ENCODE assay signal across 18 cellular contexts in genomic region chr3:45608296-45608695, GRCh38. TPM values are rescaled to one million over a fixed set of nuclear protein-coding genes. Genes with fewer than 3 reads are reported as not detected.
DNase-seq lines count a peak whose midpoint lies in the region; ATAC-seq and TF ChIP-seq lines count a peak whose summit lies in the region.
"Had no signal": no experiment of that assay in that cellular context is flagged by ENCODE, and none has a peak within 500 bp of the region (broad histone marks: within the 10 kb centered on the region; RNA-seq: fewer than 3 reads in every experiment).

No MANE protein-coding gene starts in this region.

- intact Hi-C loops in natural killer cell (cut with micrococcal nuclease) = no loop called here
- intact Hi-C loops in esophagus squamous epithelium (cut with DNase I) = no loop called here
- intact Hi-C loops in sciatic nerve (cut with DNase I) = no loop called here

- WGBS in esophagus squamous epithelium, 2 donors = 88 to 95% methylated on average over 10 of the region's 10 CpGs

- H3K4me3 ChIP-seq in esophagus squamous epithelium = no peak overlapping the region
- H3K4me3 ChIP-seq in rectal smooth muscle tissue (ENCODE audit: low read length) = no peak overlapping the region
- H3K4me3 ChIP-seq: right lobe of liver had no signal

- no peak for ATAC-seq in natural killer cell
- no peak for ATAC-seq in natural killer cell treated with Interleukin-12 subunit alpha and Interleukin-12 subunit beta and Interleukin-15 and Interleukin-18, amount 100 ng/mL, for 72 hours
- ATAC-seq in sciatic nerve = no peak
- no peak for ATAC-seq in HG02642 (IDR thresholded peaks at IDR 0.05; ENCODE audit: poor library complexity, unreplicated experiment)
- ATAC-seq: T-helper 17 cell had no signal

- TF ChIP-seq CTCF in natural killer cell (IDR thresholded peaks at IDR 0.05) (no peak), esophagus squamous epithelium (IDR thresholded peaks at IDR 0.05) (no peak)

- H3K27ac ChIP-seq in esophagus squamous epithelium (peak overlapping the region in 3 of 4 donors; percentile 51 to 74 (median 59)), rectal smooth muscle tissue (ENCODE audit: low read depth, low read length) (peak overlapping the region; percentile 38)
- H3K27ac ChIP-seq: foreskin keratinocyte had no signal

- TF ChIP-seq POLR2A in esophagus squamous epithelium (IDR thresholded peaks at IDR 0.05) = no peak

- H3K27ac Mint-ChIP-seq in natural killer cell = peak overlapping the region; percentile 45 to 57
- H3K27ac Mint-ChIP-seq in natural killer cell treated with Interleukin-12 subunit alpha and Interleukin-12 subunit beta and Interleukin-15 and Interleukin-18, amount 100 ng/mL, for 72 hours = peak overlapping the region in 1 of 2 donors; percentile 54
- H3K27ac Mint-ChIP-seq: T-helper 17 cell had no signal

- H3K36me3 Mint-ChIP-seq in natural killer cell = no peaks in the 10 kb centered on the region
- peaks cover 6% of the 10 kb centered on the region for H3K36me3 Mint-ChIP-seq in natural killer cell treated with Interleukin-12 subunit alpha and Interleukin-12 subunit beta and Interleukin-15 and Interleukin-18, amount 100 ng/mL, for 72 hours

- no peak overlapping the region for H3K4me3 Mint-ChIP-seq in natural killer cell
- H3K4me3 Mint-ChIP-seq in natural killer cell treated with Interleukin-12 subunit alpha and Interleukin-12 subunit beta and Interleukin-15 and Interleukin-18, amount 100 ng/mL, for 72 hours = no peak overlapping the region
- H3K4me3 Mint-ChIP-seq: T-helper 17 cell had no signal

- H3K9ac ChIP-seq in rectal smooth muscle tissue (ENCODE audit: low read length) = no peak overlapping the region

- H3K4me1 ChIP-seq in esophagus squamous epithelium = peaks cover 17 to 83% (median 36%) of the 10 kb centered on the region in 3 donors
- peaks cover 31% of the 10 kb centered on the region for H3K4me1 ChIP-seq in rectal smooth muscle tissue (ENCODE audit: control insufficient read depth, insufficient read depth, low read length)

- H3K36me3 ChIP-seq in esophagus squamous epithelium (peaks cover 0 to 29% (median 0%) of the 10 kb centered on the region in 3 donors), rectal smooth muscle tissue (ENCODE audit: control insufficient read depth, insufficient read depth, low read length) (peaks cover 5% of the 10 kb centered on the region)

- H3K9me3 ChIP-seq in esophagus squamous epithelium = no peaks in the 10 kb centered on the region
- H3K9me3 ChIP-seq: right lobe of liver had no signal

- H3K9me3 Mint-ChIP-seq in natural killer cell = no peaks in the 10 kb centered on the region
- H3K9me3 Mint-ChIP-seq in natural killer cell treated with Interleukin-12 subunit alpha and Interleukin-12 subunit beta and Interleukin-15 and Interleukin-18, amount 100 ng/mL, for 72 hours = no peaks in the 10 kb centered on the region

- H3K4me1 Mint-ChIP-seq in natural killer cell = peaks cover 66 to 68% of the 10 kb centered on the region in 2 donors
- peaks cover 43 to 51% of the 10 kb centered on the region in 2 donors for H3K4me1 Mint-ChIP-seq in natural killer cell treated with Interleukin-12 subunit alpha and Interleukin-12 subunit beta and Interleukin-15 and Interleukin-18, amount 100 ng/mL, for 72 hours (ENCODE audit: low read depth in 2 of 2)

- DNase-seq in natural killer cell = no peak
- no peak for DNase-seq in natural killer cell treated with Interleukin-12 subunit alpha and Interleukin-12 subunit beta and Interleukin-15 and Interleukin-18, amount 100 ng/mL, for 72 hours (ENCODE audit: low spot score)
- no peak for DNase-seq in esophagus squamous epithelium (lab: John Stamatoyannopoulos, UW)
- DNase-seq in DMS153 (lab: John Stamatoyannopoulos, UW) = no peak
- DNase-seq in sciatic nerve (ENCODE audit: low spot score) = no peak
- DNase-seq in DMS 273 (lab: John Stamatoyannopoulos, UW; ENCODE audit: unreplicated experiment) = no peak
- DNase-seq: anterior cingulate cortex; DMS53; effector CD4-positive, alpha-beta T cell; H7; NCI-H1436; NCI-H510A; OCI-M1; right lobe of liver; T-helper 17 cell had no signal

- H3K27me3 ChIP-seq in esophagus squamous epithelium (no peaks in the 10 kb centered on the region), rectal smooth muscle tissue (ENCODE audit: control insufficient read depth, insufficient read depth, low read length) (no peaks in the 10 kb centered on the region)
- H3K27me3 ChIP-seq: foreskin keratinocyte, right lobe of liver had no signal

- no peaks in the 10 kb centered on the region for H3K27me3 Mint-ChIP-seq in natural killer cell (ENCODE audit: low read depth in 2 of 2)
- H3K27me3 Mint-ChIP-seq in natural killer cell treated with Interleukin-12 subunit alpha and Interleukin-12 subunit beta and Interleukin-15 and Interleukin-18, amount 100 ng/mL, for 72 hours = no peaks in the 10 kb centered on the region
- H3K27me3 Mint-ChIP-seq: T-helper 17 cell had no signal

RNA-seq across cellular contexts. Expression of gene LIMD1, which starts 13.7 kb away (rescaled TPM):
- 10 to 100 TPM; 41.7 to 52.2 (median 48.6) TPM for total RNA-seq in natural killer cell
- 10 to 100 TPM; 34.4 to 71.4 TPM for total RNA-seq in natural killer cell treated with Interleukin-12 subunit alpha and Interleukin-12 subunit beta and Interleukin-15 and Interleukin-18, amount 100 ng/mL, for 72 hours
- 10 to 100 TPM in 2 of 4 donors, 1 to 10 TPM in 2; 8.5 to 18.9 (median 11.3) TPM for total RNA-seq in esophagus squamous epithelium
- 52.0 TPM for total RNA-seq in sciatic nerve
